Comparison of ENCODE assay signal across 1 cellular context in genomic region chr18:407825-408224, GRCh38.
TF ChIP-seq lines count a peak whose summit lies in the region.

No MANE protein-coding gene starts in this region.

TF ChIP-seq in SK-N-SH treated with all-trans-retinoic acid at 6 μM for 48 hours, 23 proteins besides CTCF, POLR2A, EP300 and RAD21 (continued from another document):
- TF ChIP-seq CSRNP3 (CRISPR knock-in tag; IDR thresholded peaks at IDR 0.05) (no peak), RARB (CRISPR knock-in tag; IDR thresholded peaks at IDR 0.05) (no peak)
TF ChIP-seq in SK-N-SH treated with all-trans-retinoic acid at 6 μM for 48 hours: peak in this region for 0.
